Comparison of ENCODE assay signal across 9 cellular contexts in the genomic region with DNA sequence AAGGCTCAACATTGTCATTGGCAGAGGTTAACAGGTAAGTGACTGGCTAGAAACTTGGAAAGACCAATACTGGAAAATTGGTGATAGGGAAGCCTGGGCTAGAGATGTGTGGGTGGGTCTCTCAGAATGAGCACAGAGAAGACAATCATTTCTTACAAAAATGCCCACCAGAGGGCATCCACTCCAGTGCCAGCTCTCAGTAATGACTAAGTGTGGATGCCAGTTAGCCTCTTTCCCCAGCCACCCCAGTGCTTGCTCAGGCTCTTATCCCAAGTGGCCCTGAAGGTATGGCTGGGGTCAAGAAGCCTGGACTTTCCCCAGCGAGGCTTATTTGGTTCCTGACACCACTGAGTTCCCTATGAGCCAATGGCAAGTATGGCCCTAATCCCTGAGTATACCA.
DNase-seq lines count a peak whose midpoint lies in the region; FAIRE-seq and TF ChIP-seq lines count a peak whose summit lies in the region.
"Had no signal": no experiment of that assay in that cellular context is flagged by ENCODE, and none has a peak within 500 bp of the region (broad histone marks: within the 10 kb centered on the region; RNA-seq: fewer than 3 reads in every experiment).

No MANE protein-coding gene starts in this region.

- POLR2A ChIA-PET in AG04450 (lab: Yijun Ruan, JAX) = no interaction called here

- DNase-seq in AG04450 (ENCODE audit: low read depth, low spot score) (no peak), GM06990 (ENCODE audit: extremely low read depth, insufficient read length) (no peak), NAMALWA (ENCODE audit: low spot score) (peak; percentile 39), esophagus muscularis mucosa (ENCODE audit: extremely low spot score) (peak; percentile 87), superior temporal gyrus (ENCODE audit: extremely low spot score) (peak; percentile 61), islet precursor cell (no peak), H54 (ENCODE audit: insufficient read length, low spot score) (no peak)
- DNase-seq in activated CD4-positive, alpha-beta T cell treated with anti-CD3 and anti-CD28 coated beads, Interleukin-2, amount 50 U/mL, for 4 hours = no peak

- TF ChIP-seq EP300 in esophagus muscularis mucosa (IDR thresholded peaks at IDR 0.05) = no peak

- CTCF ChIA-PET in AG04450 (lab: Charles Lee) = interaction anchor here (0.7 kb wide), 1 partner anchor 74 kb away, joined by 3 read pairs; no protein-coding TSS in a partner anchor

- FAIRE-seq in H54 (lab: Jason Lieb, UNC) = no peak
- FAIRE-seq: endometrium had no signal

- H3K36me3 ChIP-seq in GM06990 (ENCODE audit: control insufficient read depth, insufficient read depth, low read length) = no peaks in the 10 kb centered on the region
- H3K36me3 ChIP-seq in esophagus muscularis mucosa = no peaks in the 10 kb centered on the region

- H3K27me3 ChIP-seq in AG04450 (ENCODE audit: control insufficient read depth, insufficient read depth, low read length) (no peaks in the 10 kb centered on the region), GM06990 (replicated peaks; ENCODE audit: control insufficient read depth, insufficient read depth, low read length) (peaks cover 1% of the 10 kb centered on the region), esophagus muscularis mucosa (peaks cover 0 to 15% (median 0%) of the 10 kb centered on the region in 4 donors)

- no peak overlapping the region for H3K4me3 ChIP-seq in AG04450 (ENCODE audit: low read depth, low read length)
- no peak overlapping the region for H3K4me3 ChIP-seq in GM06990 (replicated peaks; ENCODE audit: low read depth, low read length)
- H3K4me3 ChIP-seq in esophagus muscularis mucosa = no peak overlapping the region

- WGBS in esophagus muscularis mucosa = 86% methylated on average over 1 of the region's 1 CpG

- H3K27ac ChIP-seq in AG04450 (ENCODE audit: low read depth, low read length) (no peak overlapping the region), esophagus muscularis mucosa (replicated peaks in 1 of 4) (no peak overlapping the region)

- intact Hi-C loops in esophagus muscularis mucosa (cut with DNase I) = loop anchor here (10.0 kb wide), 1 partner anchor 437 kb away; no protein-coding TSS in a partner anchor

- H3K9me3 ChIP-seq in AG04450 (ENCODE audit: control insufficient read depth, insufficient read depth, low read length) (no peaks in the 10 kb centered on the region), esophagus muscularis mucosa (no peaks in the 10 kb centered on the region)

- peak; percentile 30 for TF ChIP-seq CTCF in AG04450 (IDR thresholded peaks at IDR 0.05; ENCODE audit: low read depth, low read length)
- TF ChIP-seq CTCF in GM06990 (IDR thresholded peaks at IDR 0.05; ENCODE audit: insufficient read depth, low read length, poor library complexity, severe bottlenecking) = peak; percentile 58
- peak; percentile 6 to 26 (median 13) for TF ChIP-seq CTCF in esophagus muscularis mucosa (IDR thresholded peaks at IDR 0.05)

- no peaks in the 10 kb centered on the region for H3K4me1 ChIP-seq in esophagus muscularis mucosa

- TF ChIP-seq POLR2A in esophagus muscularis mucosa (IDR thresholded peaks at IDR 0.05; ENCODE audit: low read depth) (no peak), H54 (IDR thresholded peaks at IDR 0.05; ENCODE audit: low read depth, low read length) (no peak)

Comparison
In these comparisons a context has a peak if more than half of its experiments do, and no peak if none do; other contexts are left out.
1. DNase-seq: peak in NAMALWA (single experiment), esophagus muscularis mucosa (single experiment) and superior temporal gyrus (single experiment); none in AG04450 (single experiment), GM06990 (single experiment), islet precursor cell (single experiment), activated CD4-positive, alpha-beta T cell treated with anti-CD3 and anti-CD28 coated beads, Interleukin-2, amount 50 U/mL, for 4 hours (0 of 2) and H54 (single experiment).
2. Peak in every context shown above with its lines, with median percentiles within 50 percentile points of each other: CTCF ChIP-seq.